ENCODE assay signal across 19 cellular contexts in the genomic region with DNA sequence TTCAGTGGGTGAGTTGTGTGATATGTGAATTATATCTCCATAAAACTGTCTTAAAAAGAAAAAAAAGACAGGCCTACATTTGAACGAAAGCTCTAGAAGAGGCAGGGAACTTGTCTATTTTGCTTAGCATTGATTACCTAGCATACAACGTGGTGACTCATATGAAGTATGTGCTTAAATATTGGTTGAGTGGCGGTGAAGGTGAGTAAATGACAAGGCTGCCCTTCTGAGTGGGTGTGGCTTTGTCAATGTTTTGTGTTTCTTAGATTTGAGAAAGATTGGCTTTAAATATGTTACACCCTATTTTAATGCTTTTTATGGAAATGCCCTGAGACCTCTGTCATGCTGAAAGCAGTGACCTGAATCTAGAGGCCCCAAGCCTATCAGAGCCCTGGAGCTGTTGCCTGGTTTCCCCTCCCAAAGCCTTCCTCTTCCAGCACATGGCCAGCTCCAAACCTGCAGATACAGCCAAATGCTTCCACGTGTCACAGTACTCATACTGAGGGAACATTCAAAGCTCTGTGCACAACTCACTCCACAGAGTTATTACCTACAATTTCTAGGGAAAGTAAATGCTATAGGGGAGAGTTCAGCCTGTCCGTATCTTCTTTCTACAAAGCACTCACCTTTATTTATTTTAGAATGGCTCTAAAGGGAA.
"Had no signal": no experiment of that assay in that cellular context is flagged by ENCODE, and none has a peak within 500 bp of the region (broad histone marks: within the 10 kb centered on the region; RNA-seq: fewer than 3 reads in every experiment).

No MANE protein-coding gene starts in this region.

- H3K27ac ChIP-seq: dorsolateral prefrontal cortex, epithelial cell of prostate, esophagus squamous epithelium, gastroesophageal sphincter, thoracic aorta, transverse colon had no signal

- ATAC-seq: gastroesophageal sphincter, left cardiac atrium, natural killer cell had no signal

- H3K36me3 ChIP-seq: esophagus squamous epithelium, gastroesophageal sphincter, stomach, thoracic aorta, transverse colon had no signal

- H3K4me3 ChIP-seq: dorsolateral prefrontal cortex, esophagus squamous epithelium, gastroesophageal sphincter, stomach, thoracic aorta, transverse colon had no signal

- H3K9me3 ChIP-seq: esophagus squamous epithelium, gastroesophageal sphincter, stomach, thoracic aorta, transverse colon had no signal

- H3K4me1 ChIP-seq: esophagus squamous epithelium, gastroesophageal sphincter, transverse colon had no signal

- H3K27me3 ChIP-seq: dorsolateral prefrontal cortex, esophagus squamous epithelium, gastroesophageal sphincter, stomach, transverse colon had no signal

- FAIRE-seq: endometrium, keratinocyte, small intestine had no signal

- DNase-seq: cortex of kidney; effector CD8-positive, alpha-beta T cell; esophagus squamous epithelium; foreskin fibroblast; glutamatergic neuron; left cardiac atrium; mammary epithelial cell; natural killer cell; small intestine; stimulated activated CD4-positive, alpha-beta T cell treated with anti-CD3 and anti-CD28 coated beads, Interleukin-12 subunit alpha, Interleukin-12 subunit beta, amount 100 ng/mL, for 4 hours; stimulated activated naive CD4-positive, alpha-beta T cell; stomach; transverse colon had no signal
